ENCODE assay signal across 9 cellular contexts in the genomic region with DNA sequence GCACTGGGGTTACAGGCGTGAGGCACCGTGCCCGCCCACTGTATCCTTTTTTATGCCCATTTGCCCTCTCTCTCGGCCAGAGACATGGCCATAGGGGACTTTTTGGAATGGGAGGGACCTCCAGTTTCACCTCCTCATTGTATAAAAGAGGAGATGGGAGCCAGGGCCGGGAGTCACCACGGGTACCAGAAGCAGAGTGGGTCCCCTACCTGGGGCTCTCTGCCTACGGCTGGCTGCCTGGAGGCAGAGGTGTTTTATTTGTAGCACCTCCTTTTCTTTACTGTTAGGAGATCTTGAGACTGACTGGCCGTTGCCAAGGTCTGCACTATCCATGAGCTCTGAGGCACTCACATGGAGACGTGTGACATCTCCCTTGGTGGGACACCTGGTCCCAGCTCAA.
A peak's percentile ranks its signal among the peaks of the same experiment; 100 is the strongest.
DNase-seq lines count a peak whose midpoint lies in the region; ATAC-seq and TF ChIP-seq lines count a peak whose summit lies in the region.
"Had no signal": no experiment of that assay in that cellular context is flagged by ENCODE, and none has a peak within 500 bp of the region (broad histone marks: within the 10 kb centered on the region; RNA-seq: fewer than 3 reads in every experiment).

No MANE protein-coding gene starts in this region.

- peaks cover 12% of the 10 kb centered on the region; the same call in 1 of the 2 replicates for H3K27me3 Mint-ChIP-seq in HFFc6 (ENCODE audit: insufficient read depth)
- no peaks in the 10 kb centered on the region for H3K27me3 Mint-ChIP-seq in activated CD8-positive, alpha-beta T cell treated with anti-CD3 and anti-CD28 coated beads, Interleukin-2, amount 10 ng/mL, durations not matched to agents 7 days and 5 days (ENCODE audit: low read depth)

- H3K4me1 Mint-ChIP-seq in HFFc6 (ENCODE audit: low read depth) = peaks cover 17% of the 10 kb centered on the region; the same call in 1 of the 2 replicates
- peaks cover 62% of the 10 kb centered on the region for H3K4me1 Mint-ChIP-seq in activated CD8-positive, alpha-beta T cell treated with anti-CD3 and anti-CD28 coated beads, Interleukin-2, amount 10 ng/mL, durations not matched to agents 7 days and 5 days (ENCODE audit: low read depth)

- POLR2A ChIA-PET in activated CD8-positive, alpha-beta T cell treated with anti-CD3 and anti-CD28 coated beads, Interleukin-2, amount 10 ng/mL, durations not matched to agents 7 days and 5 days (lab: Charles Lee) = interaction anchor here (0.6 to 1.0 kb wide), 3 partner anchors 48 to 226 kb away, joined by 3 to 5 read pairs (median 5); no protein-coding TSS in a partner anchor

- peak; percentile 4 for ATAC-seq in activated CD8-positive, alpha-beta T cell treated with anti-CD3 and anti-CD28 coated beads, Interleukin-2, amount 10 ng/mL, durations not matched to agents 7 days and 5 days
- ATAC-seq in right cardiac atrium = no peak
- no peak for ATAC-seq in GM21825 (IDR thresholded peaks at IDR 0.05; ENCODE audit: unreplicated experiment)
- ATAC-seq in GM18502 (IDR thresholded peaks at IDR 0.05; ENCODE audit: poor library complexity, unreplicated experiment) = no peak
- no peak for ATAC-seq in HG03378 (IDR thresholded peaks at IDR 0.05; ENCODE audit: unreplicated experiment)
- ATAC-seq: activated CD4-positive, CD25-positive, alpha-beta regulatory T cell treated with anti-CD3 and anti-CD28 coated beads, Interleukin-2, amount 50 U/mL, for 24 hours had no signal

- H3K36me3 ChIP-seq in smooth muscle cell (ENCODE audit: low read depth) = no peaks in the 10 kb centered on the region

- no peaks in the 10 kb centered on the region for H4K20me1 ChIP-seq in smooth muscle cell (ENCODE audit: low read depth)

- no peaks in the 10 kb centered on the region for H3K36me3 Mint-ChIP-seq in HFFc6 (ENCODE audit: low read depth)
- no peaks in the 10 kb centered on the region for H3K36me3 Mint-ChIP-seq in activated CD8-positive, alpha-beta T cell treated with anti-CD3 and anti-CD28 coated beads, Interleukin-2, amount 10 ng/mL, durations not matched to agents 7 days and 5 days (ENCODE audit: low read depth)

- peak overlapping the region; percentile 70; the same call in 1 of the 2 replicates for H3K4me3 Mint-ChIP-seq in HFFc6
- H3K4me3 Mint-ChIP-seq in activated CD8-positive, alpha-beta T cell treated with anti-CD3 and anti-CD28 coated beads, Interleukin-2, amount 10 ng/mL, durations not matched to agents 7 days and 5 days = peak overlapping the region; percentile 73

- CTCF ChIA-PET in activated CD8-positive, alpha-beta T cell treated with anti-CD3 and anti-CD28 coated beads, Interleukin-2, amount 10 ng/mL, durations not matched to agents 7 days and 5 days (lab: Charles Lee) = interaction anchor here (0.8 to 5.9 kb wide), 3 partner anchors 13 to 165 kb away, joined by 3 to 33 read pairs (median 5); no protein-coding TSS in a partner anchor

- H3K4me3 ChIP-seq in right cardiac atrium (ENCODE audit: low read length) (no peak overlapping the region), smooth muscle cell (no peak overlapping the region)

- H3K9me3 ChIP-seq in right cardiac atrium (ENCODE audit: control insufficient read depth, low read length) (no peaks in the 10 kb centered on the region), smooth muscle cell (replicated peaks; ENCODE audit: low read depth) (no peaks in the 10 kb centered on the region)

- 85% methylated on average over 9 of the region's 9 CpGs for WGBS in right cardiac atrium
- 96% methylated on average over 9 of the region's 9 CpGs for WGBS in smooth muscle cell (ENCODE audit: low lambda C conversion rate)

- DNase-seq in HFFc6 (no peak), right cardiac atrium (no peak), smooth muscle cell (lab: John Stamatoyannopoulos, UW; ENCODE audit: unreplicated experiment) (no peak)
- DNase-seq in activated CD8-positive, alpha-beta T cell treated with anti-CD3 and anti-CD28 coated beads, Interleukin-2, amount 10 ng/mL, durations not matched to agents 7 days and 5 days = no peak
- no peak for DNase-seq in activated CD4-positive, CD25-positive, alpha-beta regulatory T cell treated with anti-CD3 and anti-CD28 coated beads, Interleukin-2, amount 50 U/mL, for 72 hours

- H3F3A ChIP-seq in smooth muscle cell (ENCODE audit: low read depth) = no peaks in the 10 kb centered on the region

- H3K4me1 ChIP-seq in right cardiac atrium (ENCODE audit: control insufficient read depth, insufficient read depth, low read length) (peaks cover 24% of the 10 kb centered on the region), smooth muscle cell (ENCODE audit: low read depth) (no peaks in the 10 kb centered on the region)

- H3K4me2 ChIP-seq in smooth muscle cell = no peak overlapping the region

- H3K79me2 ChIP-seq in smooth muscle cell (ENCODE audit: low read depth) = peaks cover 87% of the 10 kb centered on the region

- intact Hi-C loops in right cardiac atrium (cut with DNase I) = loop anchor here in 3 of 4 donors (5.0 to 10.0 kb wide), 4 partner anchors 63 to 167 kb away; a partner anchor contains a TSS

- H3K27me3 ChIP-seq in right cardiac atrium (ENCODE audit: control insufficient read depth, insufficient read depth) (no peaks in the 10 kb centered on the region), smooth muscle cell (ENCODE audit: low read depth) (no peaks in the 10 kb centered on the region)

- TF ChIP-seq CTCF in HFFc6 (IDR thresholded peaks at IDR 0.05) (no peak), smooth muscle cell (IDR thresholded peaks at IDR 0.05; ENCODE audit: borderline replicate concordance, insufficient read depth, poor library complexity, severe bottlenecking) (no peak)

- no peak overlapping the region; the same call in 1 of the 2 replicates for H3K27ac Mint-ChIP-seq in HFFc6
- peak overlapping the region; percentile 92 for H3K27ac Mint-ChIP-seq in activated CD8-positive, alpha-beta T cell treated with anti-CD3 and anti-CD28 coated beads, Interleukin-2, amount 10 ng/mL, durations not matched to agents 7 days and 5 days

- H3K27ac ChIP-seq in right cardiac atrium (ENCODE audit: low read length) (peak overlapping the region; percentile 85), smooth muscle cell (ENCODE audit: low read depth) (peak overlapping the region; percentile 84)

- H3K9ac ChIP-seq in smooth muscle cell (ENCODE audit: low read depth) = peak overlapping the region; percentile 86

- H3K9me3 Mint-ChIP-seq in HFFc6 = peaks cover 7% of the 10 kb centered on the region; the same call in 1 of the 2 replicates
- no peaks in the 10 kb centered on the region for H3K9me3 Mint-ChIP-seq in activated CD8-positive, alpha-beta T cell treated with anti-CD3 and anti-CD28 coated beads, Interleukin-2, amount 10 ng/mL, durations not matched to agents 7 days and 5 days (ENCODE audit: insufficient read depth)

- H2AFZ ChIP-seq in smooth muscle cell (ENCODE audit: low read depth) = no peak overlapping the region
